Comparison of ENCODE assay signal across 33 cellular contexts in genomic region chr18:65409266-65409665, GRCh38.
"Had no signal": no experiment of that assay in that cellular context is flagged by ENCODE, and none has a peak within 500 bp of the region (broad histone marks: within the 10 kb centered on the region; RNA-seq: fewer than 3 reads in every experiment).

No MANE protein-coding gene starts in this region.

- H3K27ac ChIP-seq: colonic mucosa, epithelial cell of prostate, gastrocnemius medialis, hepatocyte, left ventricle myocardium inferior, skin epidermis, vagina, VCaP had no signal

- H3K4me1 ChIP-seq: colonic mucosa, gastrocnemius medialis, left ventricle myocardium inferior, vagina had no signal

- DNase-seq: activated CD4-positive, alpha-beta memory T cell treated with anti-CD3 and anti-CD28 coated beads, Interleukin-2, amount 10 ng/mL, durations not matched to agents 7 days and 5 days; activated CD4-positive, alpha-beta T cell treated with anti-CD3 and anti-CD28 coated beads, Interleukin-2, amount 10 ng/mL, durations not matched to agents 24 days and 14 days; activated CD8-positive, alpha-beta memory T cell treated with anti-CD3 and anti-CD28 coated beads, Interleukin-2, amount 50 U/mL, for 48 hours; activated naive CD4-positive, alpha-beta T cell; activated T-cell treated with anti-CD3 and anti-CD28 coated beads, Interleukin-2, amount 50 U/mL, for 24 hours; colonic mucosa; effector CD8-positive, alpha-beta T cell; gastrocnemius medialis; islet precursor cell; left ventricle myocardium inferior; mesendoderm; posterior cingulate gyrus; stimulated activated CD4-positive, alpha-beta T cell treated with anti-CD3 and anti-CD28 coated beads, Interleukin-1b, Interleukin-23, amount 100 ng/mL, for 48 hours; stimulated activated CD4-positive, alpha-beta T cell treated with anti-CD3 and anti-CD28 coated beads, Interleukin-4, amount 100 ng/mL, for 4 hours; stimulated activated CD8-positive, alpha-beta memory T cell treated with anti-CD3 and anti-CD28 coated beads, Interleukin-4, amount 100 ng/mL, for 48 hours; stimulated activated naive CD8-positive, alpha-beta T cell treated with anti-CD3 and anti-CD28 coated beads, Interleukin-15, amount 100 ng/mL, for 72 hours; T-helper 9 cell had no signal

- H3K36me3 ChIP-seq: colonic mucosa, gastrocnemius medialis, left ventricle myocardium inferior, vagina had no signal

- H3K4me3 ChIP-seq: colonic mucosa, gastrocnemius medialis, hepatocyte, left ventricle myocardium inferior, lung, skin epidermis, vagina had no signal

- H3K27me3 Mint-ChIP-seq: activated CD4-positive, alpha-beta memory T cell treated with anti-CD3 and anti-CD28 coated beads, Interleukin-2, amount 10 ng/mL, durations not matched to agents 7 days and 5 days; activated CD4-positive, alpha-beta T cell treated with anti-CD3 and anti-CD28 coated beads, Interleukin-2, amount 10 ng/mL, durations not matched to agents 24 days and 14 days; activated T-cell treated with anti-CD3 and anti-CD28 coated beads, Interleukin-2, amount 50 U/mL, for 24 hours; central memory CD8-positive, alpha-beta T cell; stimulated activated memory B cell treated with anti-CD40 and anti-IgM and Interleukin-4, amounts not matched to agents 10 μg/mL and 1 μg/mL and 100 μg/mL, for 72 hours; stimulated activated naive CD8-positive, alpha-beta T cell treated with anti-CD3 and anti-CD28 coated beads, Interleukin-15, amount 100 ng/mL, for 72 hours; type B pancreatic cell had no signal

- FAIRE-seq: bronchial epithelial cell, endometrium, TTC549 had no signal

- H3K9me3 Mint-ChIP-seq: nephron; stimulated activated memory B cell treated with anti-CD40 and anti-IgM and Interleukin-4, amounts not matched to agents 10 μg/mL and 1 μg/mL and 100 μg/mL, for 72 hours; stimulated activated naive CD8-positive, alpha-beta T cell treated with anti-CD3 and anti-CD28 coated beads, Interleukin-15, amount 100 ng/mL, for 72 hours had no signal

- H3K9me3 ChIP-seq: colonic mucosa, gastrocnemius medialis, left ventricle myocardium inferior, vagina had no signal

- H3K4me1 Mint-ChIP-seq: activated CD4-positive, alpha-beta memory T cell treated with anti-CD3 and anti-CD28 coated beads, Interleukin-2, amount 10 ng/mL, durations not matched to agents 7 days and 5 days; activated CD4-positive, alpha-beta T cell treated with anti-CD3 and anti-CD28 coated beads, Interleukin-2, amount 10 ng/mL, durations not matched to agents 24 days and 14 days; central memory CD8-positive, alpha-beta T cell; nephron; stimulated activated memory B cell treated with anti-CD40 and anti-IgM and Interleukin-4, amounts not matched to agents 10 μg/mL and 1 μg/mL and 100 μg/mL, for 72 hours; stimulated activated naive CD8-positive, alpha-beta T cell treated with anti-CD3 and anti-CD28 coated beads, Interleukin-15, amount 100 ng/mL, for 72 hours had no signal

- ATAC-seq: activated CD4-positive, CD25-positive, alpha-beta regulatory T cell treated with anti-CD3 and anti-CD28 coated beads, Interleukin-2, amount 50 U/mL, for 24 hours; activated naive CD4-positive, alpha-beta T cell treated with anti-CD3 and anti-CD28 coated beads, Interleukin-2, amount 50 U/mL, for 72 hours; gastrocnemius medialis; sciatic nerve; stimulated activated memory B cell treated with anti-CD40 and anti-IgM and Interleukin-4, amounts not matched to agents 10 μg/mL and 1 μg/mL and 100 μg/mL, for 72 hours; stimulated activated naive CD8-positive, alpha-beta T cell treated with anti-CD3 and anti-CD28 coated beads, Interleukin-15, amount 100 ng/mL, for 72 hours had no signal

- H3K4me3 Mint-ChIP-seq: activated CD4-positive, alpha-beta memory T cell treated with anti-CD3 and anti-CD28 coated beads, Interleukin-2, amount 10 ng/mL, durations not matched to agents 7 days and 5 days; activated CD4-positive, alpha-beta T cell treated with anti-CD3 and anti-CD28 coated beads, Interleukin-2, amount 10 ng/mL, durations not matched to agents 24 days and 14 days; activated T-cell treated with anti-CD3 and anti-CD28 coated beads, Interleukin-2, amount 50 U/mL, for 24 hours; central memory CD8-positive, alpha-beta T cell; nephron; stimulated activated memory B cell treated with anti-CD40 and anti-IgM and Interleukin-4, amounts not matched to agents 10 μg/mL and 1 μg/mL and 100 μg/mL, for 72 hours; stimulated activated naive CD8-positive, alpha-beta T cell treated with anti-CD3 and anti-CD28 coated beads, Interleukin-15, amount 100 ng/mL, for 72 hours; type B pancreatic cell had no signal

- H3K36me3 Mint-ChIP-seq: activated naive CD4-positive, alpha-beta T cell treated with anti-CD3 and anti-CD28 coated beads, Interleukin-2, amount 50 U/mL, for 72 hours; stimulated activated memory B cell treated with anti-CD40 and anti-IgM and Interleukin-4, amounts not matched to agents 10 μg/mL and 1 μg/mL and 100 μg/mL, for 72 hours; type B pancreatic cell had no signal

- H3K27me3 ChIP-seq: colonic mucosa, gastrocnemius medialis, hepatocyte, vagina had no signal

- H3K27ac Mint-ChIP-seq: activated CD4-positive, alpha-beta memory T cell treated with anti-CD3 and anti-CD28 coated beads, Interleukin-2, amount 10 ng/mL, durations not matched to agents 7 days and 5 days; activated CD4-positive, alpha-beta T cell treated with anti-CD3 and anti-CD28 coated beads, Interleukin-2, amount 10 ng/mL, durations not matched to agents 24 days and 14 days; activated naive CD4-positive, alpha-beta T cell treated with anti-CD3 and anti-CD28 coated beads, Interleukin-2, amount 50 U/mL, for 72 hours; activated T-cell treated with anti-CD3 and anti-CD28 coated beads, Interleukin-2, amount 50 U/mL, for 24 hours; nephron; stimulated activated memory B cell treated with anti-CD40 and anti-IgM and Interleukin-4, amounts not matched to agents 10 μg/mL and 1 μg/mL and 100 μg/mL, for 72 hours; stimulated activated naive CD8-positive, alpha-beta T cell treated with anti-CD3 and anti-CD28 coated beads, Interleukin-15, amount 100 ng/mL, for 72 hours; type B pancreatic cell had no signal
